In genomic region chr14:73738518-73739173, GRCh38 we compare ENCODE assay signal across 18 cellular contexts. TPM values are rescaled to one million over a fixed set of nuclear protein-coding genes. Genes with fewer than 3 reads are reported as not detected.
DNase-seq lines count a peak whose midpoint lies in the region; TF ChIP-seq lines count a peak whose summit lies in the region.
"Had no signal": no experiment of that assay in that cellular context is flagged by ENCODE, and none has a peak within 500 bp of the region (broad histone marks: within the 10 kb centered on the region; RNA-seq: fewer than 3 reads in every experiment).

No MANE protein-coding gene starts in this region.

- H3K9me3 Mint-ChIP-seq in activated CD4-positive, alpha-beta T cell treated with anti-CD3 and anti-CD28 coated beads, Interleukin-2, amount 10 ng/mL, durations not matched to agents 24 days and 14 days: no peaks in the 10 kb centered on the region
- H3K9me3 Mint-ChIP-seq in IgD-negative memory B cell: no peaks in the 10 kb centered on the region
- H3K9me3 Mint-ChIP-seq: activated naive CD4-positive, alpha-beta T cell treated with anti-CD3 and anti-CD28 coated beads for 36 hours; dendritic cell treated with granulocyte-macrophage colony-stimulating factor and Interleukin-4, amounts not matched to agents 40 ng/mL and 50 ng/mL, for 4 days; neural crest cell had no signal

- peaks cover 50 to 63% (median 61%) of the 10 kb centered on the region in 4 donors for H3K36me3 ChIP-seq in stomach

- TF ChIP-seq EP300 in stomach (IDR thresholded peaks at IDR 0.05): no peak

- H3K27ac Mint-ChIP-seq in activated CD4-positive, alpha-beta T cell treated with anti-CD3 and anti-CD28 coated beads, Interleukin-2, amount 10 ng/mL, durations not matched to agents 24 days and 14 days: peak overlapping the region; percentile 34
- peak overlapping the region in 2 of 3 donors; percentile 51 to 59 for H3K27ac Mint-ChIP-seq in IgD-negative memory B cell
- H3K27ac Mint-ChIP-seq: activated CD4-positive, alpha-beta T cell treated with anti-CD3 and anti-CD28 coated beads for 36 hours; activated naive CD4-positive, alpha-beta T cell treated with anti-CD3 and anti-CD28 coated beads for 36 hours; dendritic cell treated with granulocyte-macrophage colony-stimulating factor and Interleukin-4, amounts not matched to agents 40 ng/mL and 50 ng/mL, for 4 days had no signal

- peaks cover 48% of the 10 kb centered on the region for H3K4me1 Mint-ChIP-seq in activated CD4-positive, alpha-beta T cell treated with anti-CD3 and anti-CD28 coated beads, Interleukin-2, amount 10 ng/mL, durations not matched to agents 24 days and 14 days
- H3K4me1 Mint-ChIP-seq in IgD-negative memory B cell: peaks cover 29 to 32% (median 31%) of the 10 kb centered on the region in 3 donors

- no peak overlapping the region for H3K4me3 ChIP-seq in stomach
- H3K4me3 ChIP-seq: BLaER1 treated with 17β-estradiol and CSF1 and Interleukin-3, amounts not matched to agents 10 nM and 100 nM had no signal

- H3K36me3 Mint-ChIP-seq in activated CD4-positive, alpha-beta T cell treated with anti-CD3 and anti-CD28 coated beads, Interleukin-2, amount 10 ng/mL, durations not matched to agents 24 days and 14 days (ENCODE audit: low read depth): peaks cover 43% of the 10 kb centered on the region
- H3K36me3 Mint-ChIP-seq in IgD-negative memory B cell: peaks cover 3% of the 10 kb centered on the region

- TF ChIP-seq CTCF in stomach (IDR thresholded peaks at IDR 0.05): no peak

- H3K27ac ChIP-seq in stomach: peak overlapping the region; percentile 4 to 100 (median 92)

- DNase-seq in activated CD4-positive, alpha-beta T cell treated with anti-CD3 and anti-CD28 coated beads, Interleukin-2, amount 10 ng/mL, durations not matched to agents 24 days and 14 days: no peak
- no peak for DNase-seq in activated CD4-positive, alpha-beta T cell treated with anti-CD3 and anti-CD28 coated beads for 4 hours
- peak; percentile 30 for DNase-seq in islet precursor cell
- no peak for DNase-seq in stomach
- no peak for DNase-seq in NCI-H510A treated with DMSO at 0.1 percent for 48 hours (lab: John Stamatoyannopoulos, UW)
- no peak for DNase-seq in foreskin melanocyte
- no peak for DNase-seq in SIG-M5 (lab: John Stamatoyannopoulos, UW)
- DNase-seq: activated CD4-positive, alpha-beta T cell treated with anti-CD3 and anti-CD28 coated beads for 36 hours; activated naive CD4-positive, alpha-beta T cell treated with anti-CD3 and anti-CD28 coated beads for 36 hours; DMS53; GOT3; NCI-H2029 treated with DMSO at 0.1 percent for 48 hours; NCI-H524 treated with DMSO at 0.1 percent for 48 hours; retina had no signal

- no peak for TF ChIP-seq POLR2A in stomach (IDR thresholded peaks at IDR 0.05)

- no peaks in the 10 kb centered on the region for H3K27me3 Mint-ChIP-seq in activated CD4-positive, alpha-beta T cell treated with anti-CD3 and anti-CD28 coated beads, Interleukin-2, amount 10 ng/mL, durations not matched to agents 24 days and 14 days
- no peaks in the 10 kb centered on the region for H3K27me3 Mint-ChIP-seq in IgD-negative memory B cell
- H3K27me3 Mint-ChIP-seq: activated CD4-positive, alpha-beta T cell treated with anti-CD3 and anti-CD28 coated beads for 36 hours; dendritic cell treated with granulocyte-macrophage colony-stimulating factor and Interleukin-4, amounts not matched to agents 40 ng/mL and 50 ng/mL, for 4 days had no signal

- 62 to 81% (median 69%) methylated on average over 17 to 22 of the region's 22 CpGs for WGBS in stomach, 5 donors

- H3K27me3 ChIP-seq in stomach: no peaks in the 10 kb centered on the region
- H3K27me3 ChIP-seq: BLaER1 treated with 17β-estradiol and CSF1 and Interleukin-3, amounts not matched to agents 10 nM and 100 nM had no signal

- H3K4me3 Mint-ChIP-seq in activated CD4-positive, alpha-beta T cell treated with anti-CD3 and anti-CD28 coated beads, Interleukin-2, amount 10 ng/mL, durations not matched to agents 24 days and 14 days: no peak overlapping the region
- peak overlapping the region in 1 of 4 donors; percentile 34 for H3K4me3 Mint-ChIP-seq in IgD-negative memory B cell
- H3K4me3 Mint-ChIP-seq: activated CD4-positive, alpha-beta T cell treated with anti-CD3 and anti-CD28 coated beads for 36 hours; activated naive CD4-positive, alpha-beta T cell treated with anti-CD3 and anti-CD28 coated beads for 36 hours; dendritic cell treated with granulocyte-macrophage colony-stimulating factor and Interleukin-4, amounts not matched to agents 40 ng/mL and 50 ng/mL, for 4 days; neural crest cell had no signal

- intact Hi-C loops in activated CD4-positive, alpha-beta T cell treated with anti-CD3 and anti-CD28 coated beads, Interleukin-2, amount 10 ng/mL, durations not matched to agents 24 days and 14 days (cut with micrococcal nuclease): no loop called here
- intact Hi-C loops in stomach (cut with DNase I; ENCODE audit: low total_unique reads): loop anchor here (10.0 kb wide), 1 partner anchor 56 kb away; no protein-coding TSS in a partner anchor

- H3K9me3 ChIP-seq in stomach: no peaks in the 10 kb centered on the region
- H3K9me3 ChIP-seq: BLaER1 treated with 17β-estradiol and CSF1 and Interleukin-3, amounts not matched to agents 10 nM and 100 nM had no signal

- peaks cover 53 to 57% (median 55%) of the 10 kb centered on the region in 4 donors for H3K4me1 ChIP-seq in stomach

RNA-seq across cellular contexts. Expression of gene PNMA1, which starts 24.5 kb away (rescaled TPM):
- total RNA-seq in activated CD4-positive, alpha-beta T cell treated with anti-CD3 and anti-CD28 coated beads, Interleukin-2, amount 10 ng/mL, durations not matched to agents 24 days and 14 days: 29.7 and 30.4 TPM in 2 replicates
- polyA plus RNA-seq in IgD-negative memory B cell (20.9 TPM), stomach (10 to 100 TPM; 13.9 to 17.1 (median 15.6) TPM)
- 10 to 100 TPM; 17.9 to 42.3 (median 19.3) TPM for total RNA-seq in stomach
